8 cellular contexts compared by ENCODE assay signal in the genomic region with DNA sequence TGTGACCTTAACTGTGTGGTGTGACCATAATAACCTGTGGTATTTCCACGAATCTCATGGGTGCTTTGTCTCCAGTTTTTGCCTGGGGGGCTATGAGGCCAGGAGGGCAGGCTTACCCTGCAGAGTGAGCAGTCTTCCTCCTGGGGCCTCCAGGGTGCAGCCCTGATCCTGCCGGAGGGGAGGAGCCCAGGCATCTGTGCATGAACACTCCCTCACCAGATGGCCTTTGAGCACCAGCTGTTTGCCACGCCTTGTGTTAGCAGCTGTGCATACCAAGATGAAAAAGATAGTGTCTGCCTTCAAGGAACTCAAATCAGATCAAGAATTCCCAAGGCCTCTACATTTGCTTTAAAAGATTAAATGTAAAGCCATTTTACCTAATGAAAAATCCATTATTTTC.
DNase-seq lines count a peak whose midpoint lies in the region; ATAC-seq and TF ChIP-seq lines count a peak whose summit lies in the region.

No MANE protein-coding gene starts in this region.

- H3K27me3 Mint-ChIP-seq in WTC11 (ENCODE audit: low read depth): no peaks in the 10 kb centered on the region
- H3K27me3 Mint-ChIP-seq in immature natural killer cell (ENCODE audit: low read depth in 3 of 3): peaks cover 0 to 19% (median 9%) of the 10 kb centered on the region in 3 donors

- H3K9me3 Mint-ChIP-seq in WTC11: no peaks in the 10 kb centered on the region
- no peaks in the 10 kb centered on the region for H3K9me3 Mint-ChIP-seq in immature natural killer cell

- ATAC-seq in WTC11 (peak; percentile 94), HG03565 (IDR thresholded peaks at IDR 0.05; ENCODE audit: unreplicated experiment) (no peak)

- POLR2A ChIA-PET in WTC11 (lab: Charles Lee): no interaction called here

- H3K4me1 Mint-ChIP-seq in WTC11 (peaks cover 57% of the 10 kb centered on the region), immature natural killer cell (peaks cover 60 to 94% of the 10 kb centered on the region in 2 donors)

- H3K36me3 Mint-ChIP-seq in WTC11 (no peaks in the 10 kb centered on the region), immature natural killer cell (peaks cover 0 to 5% (median 3%) of the 10 kb centered on the region in 3 donors)

- no peak for TF ChIP-seq CTCF in WTC11 (IDR thresholded peaks at IDR 0.05)

- H3K4me3 Mint-ChIP-seq in WTC11 (no peak overlapping the region), immature natural killer cell (peak overlapping the region in 1 of 5 donors; percentile 21)

- H3K27ac Mint-ChIP-seq in WTC11: no peak overlapping the region
- H3K27ac Mint-ChIP-seq in immature natural killer cell: peak overlapping the region; percentile 46 to 81 (median 66)

- CTCF ChIA-PET in WTC11 (lab: Charles Lee): interaction anchor here (0.7 to 1.6 kb wide), 5 partner anchors 9 to 211 kb away, joined by 3 to 5 read pairs (median 4); no protein-coding TSS in a partner anchor

- DNase-seq in NCI-H2227 (lab: John Stamatoyannopoulos, UW; ENCODE audit: unreplicated experiment) (peak; percentile 43), NCI-H2227 treated with DMSO at 0.1 percent for 48 hours (lab: John Stamatoyannopoulos, UW) (no peak), HUDEP-2 (lab: John Stamatoyannopoulos, UW; ENCODE audit: unreplicated experiment in 76 of 76) (peak in 61 of 76 experiments; percentile 8 to 68 (median 46)), WTC11 (ENCODE audit: low spot score) (peak; percentile 66), immature natural killer cell (no peak), NCI-H187 treated with DMSO at 0.1 percent for 48 hours (lab: John Stamatoyannopoulos, UW) (no peak)
- no peak for DNase-seq in activated effector memory CD4-positive, alpha-beta T cell treated with anti-CD3 and anti-CD28 coated beads, Interleukin-2, amount 50 U/mL, for 16 hours

TF ChIP-seq in WTC11, 78 proteins besides CTCF, POLR2A, EP300 and RAD21:
- TF ChIP-seq, protein P1, sequence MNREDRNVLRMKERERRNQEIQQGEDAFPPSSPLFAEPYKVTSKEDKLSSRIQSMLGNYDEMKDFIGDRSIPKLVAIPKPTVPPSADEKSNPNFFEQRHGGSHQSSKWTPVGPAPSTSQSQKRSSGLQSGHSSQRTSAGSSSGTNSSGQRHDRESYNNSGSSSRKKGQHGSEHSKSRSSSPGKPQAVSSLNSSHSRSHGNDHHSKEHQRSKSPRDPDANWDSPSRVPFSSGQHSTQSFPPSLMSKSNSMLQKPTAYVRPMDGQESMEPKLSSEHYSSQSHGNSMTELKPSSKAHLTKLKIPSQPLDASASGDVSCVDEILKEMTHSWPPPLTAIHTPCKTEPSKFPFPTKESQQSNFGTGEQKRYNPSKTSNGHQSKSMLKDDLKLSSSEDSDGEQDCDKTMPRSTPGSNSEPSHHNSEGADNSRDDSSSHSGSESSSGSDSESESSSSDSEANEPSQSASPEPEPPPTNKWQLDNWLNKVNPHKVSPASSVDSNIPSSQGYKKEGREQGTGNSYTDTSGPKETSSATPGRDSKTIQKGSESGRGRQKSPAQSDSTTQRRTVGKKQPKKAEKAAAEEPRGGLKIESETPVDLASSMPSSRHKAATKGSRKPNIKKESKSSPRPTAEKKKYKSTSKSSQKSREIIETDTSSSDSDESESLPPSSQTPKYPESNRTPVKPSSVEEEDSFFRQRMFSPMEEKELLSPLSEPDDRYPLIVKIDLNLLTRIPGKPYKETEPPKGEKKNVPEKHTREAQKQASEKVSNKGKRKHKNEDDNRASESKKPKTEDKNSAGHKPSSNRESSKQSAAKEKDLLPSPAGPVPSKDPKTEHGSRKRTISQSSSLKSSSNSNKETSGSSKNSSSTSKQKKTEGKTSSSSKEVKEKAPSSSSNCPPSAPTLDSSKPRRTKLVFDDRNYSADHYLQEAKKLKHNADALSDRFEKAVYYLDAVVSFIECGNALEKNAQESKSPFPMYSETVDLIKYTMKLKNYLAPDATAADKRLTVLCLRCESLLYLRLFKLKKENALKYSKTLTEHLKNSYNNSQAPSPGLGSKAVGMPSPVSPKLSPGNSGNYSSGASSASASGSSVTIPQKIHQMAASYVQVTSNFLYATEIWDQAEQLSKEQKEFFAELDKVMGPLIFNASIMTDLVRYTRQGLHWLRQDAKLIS (CRISPR knock-in tag; IDR thresholded peaks at IDR 0.05; ENCODE audit: borderline replicate concordance): no peak
- TF ChIP-seq RELA (CRISPR knock-in tag; IDR thresholded peaks at IDR 0.05; ENCODE audit: borderline replicate concordance) (no peak), ZNF138 (CRISPR knock-in tag; conservative IDR thresholded peaks at IDR 0.05) (no peak), ZNF416 (CRISPR knock-in tag; IDR thresholded peaks at IDR 0.05) (no peak)
- TF ChIP-seq, protein P2, sequence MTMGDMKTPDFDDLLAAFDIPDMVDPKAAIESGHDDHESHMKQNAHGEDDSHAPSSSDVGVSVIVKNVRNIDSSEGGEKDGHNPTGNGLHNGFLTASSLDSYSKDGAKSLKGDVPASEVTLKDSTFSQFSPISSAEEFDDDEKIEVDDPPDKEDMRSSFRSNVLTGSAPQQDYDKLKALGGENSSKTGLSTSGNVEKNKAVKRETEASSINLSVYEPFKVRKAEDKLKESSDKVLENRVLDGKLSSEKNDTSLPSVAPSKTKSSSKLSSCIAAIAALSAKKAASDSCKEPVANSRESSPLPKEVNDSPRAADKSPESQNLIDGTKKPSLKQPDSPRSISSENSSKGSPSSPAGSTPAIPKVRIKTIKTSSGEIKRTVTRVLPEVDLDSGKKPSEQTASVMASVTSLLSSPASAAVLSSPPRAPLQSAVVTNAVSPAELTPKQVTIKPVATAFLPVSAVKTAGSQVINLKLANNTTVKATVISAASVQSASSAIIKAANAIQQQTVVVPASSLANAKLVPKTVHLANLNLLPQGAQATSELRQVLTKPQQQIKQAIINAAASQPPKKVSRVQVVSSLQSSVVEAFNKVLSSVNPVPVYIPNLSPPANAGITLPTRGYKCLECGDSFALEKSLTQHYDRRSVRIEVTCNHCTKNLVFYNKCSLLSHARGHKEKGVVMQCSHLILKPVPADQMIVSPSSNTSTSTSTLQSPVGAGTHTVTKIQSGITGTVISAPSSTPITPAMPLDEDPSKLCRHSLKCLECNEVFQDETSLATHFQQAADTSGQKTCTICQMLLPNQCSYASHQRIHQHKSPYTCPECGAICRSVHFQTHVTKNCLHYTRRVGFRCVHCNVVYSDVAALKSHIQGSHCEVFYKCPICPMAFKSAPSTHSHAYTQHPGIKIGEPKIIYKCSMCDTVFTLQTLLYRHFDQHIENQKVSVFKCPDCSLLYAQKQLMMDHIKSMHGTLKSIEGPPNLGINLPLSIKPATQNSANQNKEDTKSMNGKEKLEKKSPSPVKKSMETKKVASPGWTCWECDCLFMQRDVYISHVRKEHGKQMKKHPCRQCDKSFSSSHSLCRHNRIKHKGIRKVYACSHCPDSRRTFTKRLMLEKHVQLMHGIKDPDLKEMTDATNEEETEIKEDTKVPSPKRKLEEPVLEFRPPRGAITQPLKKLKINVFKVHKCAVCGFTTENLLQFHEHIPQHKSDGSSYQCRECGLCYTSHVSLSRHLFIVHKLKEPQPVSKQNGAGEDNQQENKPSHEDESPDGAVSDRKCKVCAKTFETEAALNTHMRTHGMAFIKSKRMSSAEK (CRISPR knock-in tag; IDR thresholded peaks at IDR 0.05; ENCODE audit: borderline replicate concordance): no peak
TF ChIP-seq in WTC11: peak in this region for 0.

Comparison
In these comparisons a context has a peak if more than half of its experiments do, and no peak if none do; other contexts are left out.
1. DNase-seq: peak in NCI-H2227 (single experiment), HUDEP-2 (61 of 76) and WTC11 (single experiment); none in NCI-H2227 treated with DMSO at 0.1 percent for 48 hours (single experiment), immature natural killer cell (0 of 3), activated effector memory CD4-positive, alpha-beta T cell treated with anti-CD3 and anti-CD28 coated beads, Interleukin-2, amount 50 U/mL, for 16 hours (single experiment) and NCI-H187 treated with DMSO at 0.1 percent for 48 hours (single experiment).